Comparison of ENCODE assay signal across 17 cellular contexts in the genomic region with DNA sequence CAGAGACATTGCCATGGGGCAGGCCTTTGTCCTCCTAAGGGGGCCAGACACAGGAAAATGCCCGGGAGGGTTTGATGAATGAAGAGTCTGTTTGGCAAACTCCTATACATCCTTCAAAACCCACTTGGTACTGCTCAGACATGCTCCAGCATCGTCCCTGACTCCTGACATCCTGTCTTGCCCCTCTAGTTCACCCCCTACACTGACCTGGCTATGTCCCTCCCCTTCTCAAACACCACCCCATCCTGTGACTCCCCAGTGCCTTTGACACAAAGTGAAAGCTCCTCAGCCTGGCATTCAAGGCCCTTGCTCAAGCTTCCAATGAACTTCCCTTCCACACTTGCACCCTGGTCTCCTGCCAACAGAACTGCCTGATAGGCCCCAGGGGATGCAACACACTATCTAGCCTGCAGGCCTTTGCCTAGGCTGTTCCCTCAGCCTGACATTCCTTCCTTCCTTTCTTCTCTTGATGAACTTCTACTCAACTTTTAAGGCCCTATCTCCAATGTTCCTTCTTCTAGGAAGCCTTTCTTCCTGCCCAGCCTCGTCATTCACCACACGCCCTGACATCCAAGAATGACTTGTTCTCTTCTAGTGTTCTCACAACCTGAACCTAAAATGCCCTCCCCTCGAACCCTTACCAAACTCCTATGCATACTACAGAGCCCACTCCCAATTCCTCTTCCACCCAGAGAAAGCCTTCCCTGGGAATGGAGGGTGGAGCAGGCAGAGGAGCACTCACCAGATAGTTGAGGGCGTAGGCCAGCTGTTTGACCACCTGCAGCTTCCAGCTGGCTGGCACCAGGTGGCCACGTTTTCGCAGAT. TPM values are rescaled to one million over a fixed set of nuclear protein-coding genes. Genes with fewer than 3 reads are reported as not detected.
DNase-seq lines count a peak whose midpoint lies in the region; ATAC-seq lines count a peak whose summit lies in the region.
"Had no signal": no experiment of that assay in that cellular context is flagged by ENCODE, and none has a peak within 500 bp of the region (broad histone marks: within the 10 kb centered on the region; RNA-seq: fewer than 3 reads in every experiment).

No MANE protein-coding gene starts in this region.

- H3K27me3 ChIP-seq in naive thymus-derived CD4-positive, alpha-beta T cell (ENCODE audit: control insufficient read depth in 2 of 2, insufficient read depth in 2 of 2, low read length in 2 of 2) = no peaks in the 10 kb centered on the region

- peaks cover 79% of the 10 kb centered on the region for H3K36me3 Mint-ChIP-seq in T-helper 2 cell treated with Interferon-gamma antibody and Interleukin-4, amounts not matched to agents 5 μg/mL and 100 μg/mL, for 36 hours (ENCODE audit: low read depth)
- H3K36me3 Mint-ChIP-seq in activated T-helper 17 cell treated with anti-CD3 and anti-CD28 coated beads, Interleukin-2, amount 50 U/mL, for 72 hours (ENCODE audit: low read depth) = peaks cover 99% of the 10 kb centered on the region
- peaks cover 19 to 69% (median 22%) of the 10 kb centered on the region in 5 donors for H3K36me3 Mint-ChIP-seq in naive thymus-derived CD4-positive, alpha-beta T cell

- no peak for DNase-seq in T-helper 2 cell treated with Interferon-gamma antibody and Interleukin-4, amounts not matched to agents 5 μg/mL and 100 μg/mL, for 36 hours (ENCODE audit: low spot score)
- DNase-seq in T-helper 2 cell = no peak
- peak; percentile 64 for DNase-seq in DMS53 (lab: John Stamatoyannopoulos, UW)
- no peak for DNase-seq in naive thymus-derived CD4-positive, alpha-beta T cell
- no peak for DNase-seq in DMS79 treated with DMSO at 0.1 percent for 48 hours (lab: John Stamatoyannopoulos, UW)
- DNase-seq: caudate nucleus; effector CD8-positive, alpha-beta T cell; retina; SHP77 treated with DMSO at 0.1 percent for 48 hours; stimulated activated CD4-positive, alpha-beta T cell treated with anti-CD3 and anti-CD28 coated beads, Interleukin-15, amount 100 ng/mL, for 24 hours had no signal

- peak overlapping the region; percentile 40 for H3K27ac Mint-ChIP-seq in T-helper 2 cell treated with Interferon-gamma antibody and Interleukin-4, amounts not matched to agents 5 μg/mL and 100 μg/mL, for 36 hours
- peak overlapping the region; percentile 55 for H3K27ac Mint-ChIP-seq in activated T-helper 17 cell treated with anti-CD3 and anti-CD28 coated beads, Interleukin-2, amount 50 U/mL, for 72 hours
- H3K27ac Mint-ChIP-seq in naive thymus-derived CD4-positive, alpha-beta T cell = peak overlapping the region; percentile 22 to 91 (median 72)

- peak overlapping the region; percentile 46 for H3K27ac ChIP-seq in naive thymus-derived CD4-positive, alpha-beta T cell (ENCODE audit: low read depth, low read length)

- H3K36me3 ChIP-seq in naive thymus-derived CD4-positive, alpha-beta T cell (ENCODE audit: control insufficient read depth in 2 of 3, insufficient read depth in 3 of 3, low read length in 3 of 3) = peaks cover 40 to 96% (median 53%) of the 10 kb centered on the region in 3 experiments

- POLR2A ChIA-PET in naive thymus-derived CD4-positive, alpha-beta T cell (lab: Charles Lee) = interaction anchor here (1.2 to 1.4 kb wide), 2 partner anchors 12 to 15 kb away, joined by 4 to 5 read pairs; a partner anchor contains a TSS

- CTCF ChIA-PET in naive thymus-derived CD4-positive, alpha-beta T cell (lab: Charles Lee) = interaction anchor here (1.2 kb wide), 1 partner anchor 10 kb away, joined by 3 read pairs; no protein-coding TSS in a partner anchor

- H3K4me1 Mint-ChIP-seq in T-helper 2 cell treated with Interferon-gamma antibody and Interleukin-4, amounts not matched to agents 5 μg/mL and 100 μg/mL, for 36 hours (ENCODE audit: low read depth) = peaks cover 7% of the 10 kb centered on the region
- peaks cover 17% of the 10 kb centered on the region for H3K4me1 Mint-ChIP-seq in activated T-helper 17 cell treated with anti-CD3 and anti-CD28 coated beads, Interleukin-2, amount 50 U/mL, for 72 hours
- peaks cover 14 to 43% (median 19%) of the 10 kb centered on the region in 7 donors for H3K4me1 Mint-ChIP-seq in naive thymus-derived CD4-positive, alpha-beta T cell

- H3K4me1 ChIP-seq in naive thymus-derived CD4-positive, alpha-beta T cell (ENCODE audit: control insufficient read depth in 2 of 2, insufficient read depth in 2 of 2, low read length in 2 of 2) = no peaks in the 10 kb centered on the region

- intact Hi-C loops in naive thymus-derived CD4-positive, alpha-beta T cell (cut with micrococcal nuclease) = no loop called here

- no peak for ATAC-seq in activated T-helper 17 cell treated with anti-CD3 and anti-CD28 coated beads, Interleukin-2, amount 50 U/mL, for 72 hours (replicated peaks)
- ATAC-seq in naive thymus-derived CD4-positive, alpha-beta T cell = no peak
- ATAC-seq in GM18907 (IDR thresholded peaks at IDR 0.05; ENCODE audit: unreplicated experiment) = no peak
- ATAC-seq in HG03520 (IDR thresholded peaks at IDR 0.05; ENCODE audit: unreplicated experiment) = no peak

- H3K9me3 Mint-ChIP-seq in T-helper 2 cell treated with Interferon-gamma antibody and Interleukin-4, amounts not matched to agents 5 μg/mL and 100 μg/mL, for 36 hours = peaks cover 3% of the 10 kb centered on the region
- H3K9me3 Mint-ChIP-seq in activated T-helper 17 cell treated with anti-CD3 and anti-CD28 coated beads, Interleukin-2, amount 50 U/mL, for 72 hours = no peaks in the 10 kb centered on the region
- peaks cover 0 to 5% (median 0%) of the 10 kb centered on the region in 11 donors for H3K9me3 Mint-ChIP-seq in naive thymus-derived CD4-positive, alpha-beta T cell

- no peak overlapping the region for H3K4me3 Mint-ChIP-seq in T-helper 2 cell treated with Interferon-gamma antibody and Interleukin-4, amounts not matched to agents 5 μg/mL and 100 μg/mL, for 36 hours
- no peak overlapping the region for H3K4me3 Mint-ChIP-seq in activated T-helper 17 cell treated with anti-CD3 and anti-CD28 coated beads, Interleukin-2, amount 50 U/mL, for 72 hours
- H3K4me3 Mint-ChIP-seq in naive thymus-derived CD4-positive, alpha-beta T cell = no peak overlapping the region

- H3K4me3 ChIP-seq in naive thymus-derived CD4-positive, alpha-beta T cell (ENCODE audit: low read length) = no peak overlapping the region

- H3K27me3 Mint-ChIP-seq in T-helper 2 cell treated with Interferon-gamma antibody and Interleukin-4, amounts not matched to agents 5 μg/mL and 100 μg/mL, for 36 hours (ENCODE audit: low read depth) = no peaks in the 10 kb centered on the region
- H3K27me3 Mint-ChIP-seq in activated T-helper 17 cell treated with anti-CD3 and anti-CD28 coated beads, Interleukin-2, amount 50 U/mL, for 72 hours = no peaks in the 10 kb centered on the region
- no peaks in the 10 kb centered on the region for H3K27me3 Mint-ChIP-seq in naive thymus-derived CD4-positive, alpha-beta T cell

- no peaks in the 10 kb centered on the region for H3K9me3 ChIP-seq in naive thymus-derived CD4-positive, alpha-beta T cell (ENCODE audit: control insufficient read depth in 2 of 3, low read length in 3 of 3)

RNA-seq across cellular contexts. Expression of a gene that starts 12.4 kb away (rescaled TPM):
- total RNA-seq in activated T-helper 17 cell treated with anti-CD3 and anti-CD28 coated beads, Interleukin-2, amount 50 U/mL, for 72 hours = 100 to 1,000 TPM; 186 to 250 TPM
- total RNA-seq in naive thymus-derived CD4-positive, alpha-beta T cell = 100 to 1,000 TPM; 154 to 296 (median 202) TPM
- polyA plus RNA-seq in naive thymus-derived CD4-positive, alpha-beta T cell = 100 to 1,000 TPM; 125 to 153 TPM

RNA-seq across cellular contexts. Expression of a gene that starts 14.1 kb away (rescaled TPM):
- total RNA-seq in activated T-helper 17 cell treated with anti-CD3 and anti-CD28 coated beads, Interleukin-2, amount 50 U/mL, for 72 hours = 1 to 10 TPM; 7.6 to 8.3 TPM
- 10 to 100 TPM in 1 of 5 experiments, 1 to 10 TPM in 4; 5.5 to 11.1 (median 8.2) TPM for total RNA-seq in naive thymus-derived CD4-positive, alpha-beta T cell
- polyA plus RNA-seq in naive thymus-derived CD4-positive, alpha-beta T cell = 1 to 10 TPM; 2.0 to 6.0 TPM
- total RNA-seq: fibroblast of villous mesenchyme, lower leg skin, M059J, subcutaneous adipose tissue had no signal

RNA-seq across cellular contexts. Expression of a gene that starts 24.3 kb away (rescaled TPM):
- 1,000 to 10,000 TPM; 2,920 to 3,543 TPM for total RNA-seq in activated T-helper 17 cell treated with anti-CD3 and anti-CD28 coated beads, Interleukin-2, amount 50 U/mL, for 72 hours
- 1,000 to 10,000 TPM; 2,413 to 3,932 (median 3,224) TPM for total RNA-seq in naive thymus-derived CD4-positive, alpha-beta T cell
- polyA plus RNA-seq in naive thymus-derived CD4-positive, alpha-beta T cell = 1,000 to 10,000 TPM; 4,242 to 4,833 TPM

RNA-seq across cellular contexts. Expression of a gene that starts 36.4 kb away (rescaled TPM):
- 1 to 10 TPM in 1 of 2 donors, under 1 TPM in 1; 0.65 to 1.4 TPM for total RNA-seq in activated T-helper 17 cell treated with anti-CD3 and anti-CD28 coated beads, Interleukin-2, amount 50 U/mL, for 72 hours
- 1 to 10 TPM; 1.2 to 4.1 (median 3.6) TPM for total RNA-seq in naive thymus-derived CD4-positive, alpha-beta T cell
- 1 to 10 TPM; 2.0 to 2.9 TPM for polyA plus RNA-seq in naive thymus-derived CD4-positive, alpha-beta T cell
- total RNA-seq: fibroblast of villous mesenchyme, lower leg skin, M059J, subcutaneous adipose tissue had no signal

RNA-seq across cellular contexts. Expression of a gene that starts 40.5 kb away (rescaled TPM):
- 1 to 10 TPM in 1 of 2 donors, not detected in 1; 1.2 TPM for total RNA-seq in activated T-helper 17 cell treated with anti-CD3 and anti-CD28 coated beads, Interleukin-2, amount 50 U/mL, for 72 hours
- under 1 TPM in 2 of 5 experiments, not detected in 3; 0.53 to 0.96 TPM for total RNA-seq in naive thymus-derived CD4-positive, alpha-beta T cell
- 1 to 10 TPM in 1 of 2 donors, under 1 TPM in 1; 0.43 to 1.0 TPM for polyA plus RNA-seq in naive thymus-derived CD4-positive, alpha-beta T cell
- total RNA-seq: fibroblast of villous mesenchyme had no signal
